In the genomic region with DNA sequence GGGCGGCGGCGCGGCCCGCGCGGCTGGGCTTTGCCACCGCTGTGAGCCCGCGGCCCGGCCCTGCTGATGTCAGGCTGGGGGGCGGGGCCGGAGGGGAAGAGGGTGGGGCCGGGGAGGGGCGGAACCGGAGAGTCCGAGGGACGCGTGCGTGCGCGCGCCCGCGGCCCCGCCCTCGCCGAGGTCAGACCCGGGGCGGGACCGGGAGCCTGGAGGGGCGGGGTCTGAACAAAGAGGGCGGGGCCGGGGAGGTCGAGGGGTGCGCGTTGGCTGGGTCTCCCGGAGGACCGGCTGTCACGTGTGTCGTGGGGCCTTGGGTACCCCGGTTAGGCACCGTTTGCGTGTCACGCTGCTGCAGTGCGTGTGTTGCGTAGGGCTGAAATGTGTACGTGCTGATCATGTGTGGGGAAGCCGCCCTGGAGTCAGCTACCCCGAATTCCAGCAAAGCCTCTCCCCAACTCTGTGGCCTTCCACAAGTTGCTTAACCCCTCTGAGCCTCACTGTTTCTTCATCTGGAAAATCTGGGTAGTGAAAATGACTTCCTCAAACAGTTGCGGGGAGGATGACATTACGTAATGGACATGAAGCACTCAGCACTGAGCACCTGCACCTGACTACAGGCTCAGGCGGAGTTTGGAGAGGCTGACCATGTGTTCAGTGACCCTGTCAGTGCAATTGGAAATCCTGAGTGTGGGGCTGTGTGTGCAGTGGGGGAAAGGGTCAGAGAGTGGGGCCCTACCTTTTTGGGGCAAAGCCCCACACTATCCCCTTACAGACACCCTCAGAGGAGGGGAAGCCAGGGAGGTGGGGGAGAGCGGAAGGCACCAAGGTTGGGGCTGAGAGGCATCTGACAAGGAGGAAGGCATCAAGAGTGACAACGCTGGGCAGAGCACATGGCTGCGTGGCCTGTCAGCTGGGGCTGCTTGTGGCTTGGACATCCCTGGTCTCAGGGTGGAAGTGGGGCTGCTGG, we compare ENCODE assay signal across 1 cellular context.
A peak's percentile ranks its signal among the peaks of the same experiment; 100 is the strongest.
TF ChIP-seq lines count a peak whose summit lies in the region.

A gene (minus strand): TSS at position 41 of the 967 bp plus-strand sequence. CDS start 86 bp downstream, outside the sequence.

TF ChIP-seq in WTC11, 78 proteins besides CTCF, POLR2A, EP300 and RAD21 (continued from another document):
- TF ChIP-seq, protein P1, sequence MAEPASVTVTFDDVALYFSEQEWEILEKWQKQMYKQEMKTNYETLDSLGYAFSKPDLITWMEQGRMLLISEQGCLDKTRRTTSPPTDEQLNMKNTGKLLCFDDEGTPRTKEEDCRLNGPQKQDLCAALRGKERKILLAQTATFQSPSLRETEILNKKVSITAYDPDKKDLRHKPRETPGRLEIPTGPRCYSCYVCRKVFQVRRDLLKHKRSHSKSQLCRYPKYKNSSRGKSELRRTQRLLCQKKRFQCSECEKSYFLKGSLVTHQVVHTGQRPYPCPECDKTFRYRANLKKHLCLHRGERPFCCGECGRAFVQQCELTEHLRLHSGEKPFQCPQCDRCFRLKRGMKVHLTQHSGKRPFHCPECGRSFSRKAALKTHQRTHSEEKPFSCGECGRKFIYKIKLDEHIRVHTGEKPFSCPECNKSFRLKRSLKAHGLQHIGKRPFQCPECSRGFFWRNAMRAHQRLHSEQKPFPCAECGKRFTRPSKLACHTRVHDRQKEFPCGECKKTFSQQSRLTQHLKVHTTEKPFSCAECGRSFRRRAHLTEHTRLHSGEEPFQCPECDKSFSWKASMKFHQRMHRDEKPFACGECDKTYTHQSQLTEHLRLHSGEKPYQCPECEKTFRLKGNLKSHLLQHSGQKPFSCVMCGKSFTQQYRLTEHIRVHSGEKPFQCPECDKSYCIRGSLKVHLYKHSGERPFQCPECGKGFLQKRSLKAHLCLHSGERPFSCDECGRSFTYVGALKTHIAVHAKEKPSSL (CRISPR knock-in tag; conservative IDR thresholded peaks at IDR 0.05): no peak
- TF ChIP-seq GRHL2 (CRISPR knock-in tag; IDR thresholded peaks at IDR 0.05; ENCODE audit: insufficient replicate concordance, severe bottlenecking): no peak
- TF ChIP-seq FOXP1 (CRISPR knock-in tag; IDR thresholded peaks at IDR 0.05; ENCODE audit: borderline replicate concordance): no peak
- TF ChIP-seq SMAD3 (CRISPR knock-in tag; IDR thresholded peaks at IDR 0.05; ENCODE audit: borderline replicate concordance): no peak
- no peak for TF ChIP-seq MXD4 (CRISPR knock-in tag; IDR thresholded peaks at IDR 0.05; ENCODE audit: borderline replicate concordance)
- TF ChIP-seq, protein P2, sequence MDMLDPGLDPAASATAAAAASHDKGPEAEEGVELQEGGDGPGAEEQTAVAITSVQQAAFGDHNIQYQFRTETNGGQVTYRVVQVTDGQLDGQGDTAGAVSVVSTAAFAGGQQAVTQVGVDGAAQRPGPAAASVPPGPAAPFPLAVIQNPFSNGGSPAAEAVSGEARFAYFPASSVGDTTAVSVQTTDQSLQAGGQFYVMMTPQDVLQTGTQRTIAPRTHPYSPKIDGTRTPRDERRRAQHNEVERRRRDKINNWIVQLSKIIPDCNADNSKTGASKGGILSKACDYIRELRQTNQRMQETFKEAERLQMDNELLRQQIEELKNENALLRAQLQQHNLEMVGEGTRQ (CRISPR knock-in tag; IDR thresholded peaks at IDR 0.05): peak; percentile 65
- TF ChIP-seq, protein P3, sequence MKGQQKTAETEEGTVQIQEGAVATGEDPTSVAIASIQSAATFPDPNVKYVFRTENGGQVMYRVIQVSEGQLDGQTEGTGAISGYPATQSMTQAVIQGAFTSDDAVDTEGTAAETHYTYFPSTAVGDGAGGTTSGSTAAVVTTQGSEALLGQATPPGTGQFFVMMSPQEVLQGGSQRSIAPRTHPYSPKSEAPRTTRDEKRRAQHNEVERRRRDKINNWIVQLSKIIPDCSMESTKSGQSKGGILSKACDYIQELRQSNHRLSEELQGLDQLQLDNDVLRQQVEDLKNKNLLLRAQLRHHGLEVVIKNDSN (CRISPR knock-in tag; IDR thresholded peaks at IDR 0.05): 0 out of 2 replicates have a peak, but pooled peaks have one; percentile 30
- peak; percentile 70 for TF ChIP-seq SP1 (CRISPR knock-in tag; conservative IDR thresholded peaks at IDR 0.05)
- no peak for TF ChIP-seq MYBL2 (CRISPR knock-in tag; IDR thresholded peaks at IDR 0.05)
- TF ChIP-seq JAZF1 (CRISPR knock-in tag; IDR thresholded peaks at IDR 0.05): no peak
- TF ChIP-seq, protein P4, sequence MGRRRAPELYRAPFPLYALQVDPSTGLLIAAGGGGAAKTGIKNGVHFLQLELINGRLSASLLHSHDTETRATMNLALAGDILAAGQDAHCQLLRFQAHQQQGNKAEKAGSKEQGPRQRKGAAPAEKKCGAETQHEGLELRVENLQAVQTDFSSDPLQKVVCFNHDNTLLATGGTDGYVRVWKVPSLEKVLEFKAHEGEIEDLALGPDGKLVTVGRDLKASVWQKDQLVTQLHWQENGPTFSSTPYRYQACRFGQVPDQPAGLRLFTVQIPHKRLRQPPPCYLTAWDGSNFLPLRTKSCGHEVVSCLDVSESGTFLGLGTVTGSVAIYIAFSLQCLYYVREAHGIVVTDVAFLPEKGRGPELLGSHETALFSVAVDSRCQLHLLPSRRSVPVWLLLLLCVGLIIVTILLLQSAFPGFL (CRISPR knock-in tag; IDR thresholded peaks at IDR 0.05; ENCODE audit: borderline replicate concordance): no peak
TF ChIP-seq in WTC11: peak in this region for 3.
